1 cellular context compared by ENCODE assay signal in the genomic region with DNA sequence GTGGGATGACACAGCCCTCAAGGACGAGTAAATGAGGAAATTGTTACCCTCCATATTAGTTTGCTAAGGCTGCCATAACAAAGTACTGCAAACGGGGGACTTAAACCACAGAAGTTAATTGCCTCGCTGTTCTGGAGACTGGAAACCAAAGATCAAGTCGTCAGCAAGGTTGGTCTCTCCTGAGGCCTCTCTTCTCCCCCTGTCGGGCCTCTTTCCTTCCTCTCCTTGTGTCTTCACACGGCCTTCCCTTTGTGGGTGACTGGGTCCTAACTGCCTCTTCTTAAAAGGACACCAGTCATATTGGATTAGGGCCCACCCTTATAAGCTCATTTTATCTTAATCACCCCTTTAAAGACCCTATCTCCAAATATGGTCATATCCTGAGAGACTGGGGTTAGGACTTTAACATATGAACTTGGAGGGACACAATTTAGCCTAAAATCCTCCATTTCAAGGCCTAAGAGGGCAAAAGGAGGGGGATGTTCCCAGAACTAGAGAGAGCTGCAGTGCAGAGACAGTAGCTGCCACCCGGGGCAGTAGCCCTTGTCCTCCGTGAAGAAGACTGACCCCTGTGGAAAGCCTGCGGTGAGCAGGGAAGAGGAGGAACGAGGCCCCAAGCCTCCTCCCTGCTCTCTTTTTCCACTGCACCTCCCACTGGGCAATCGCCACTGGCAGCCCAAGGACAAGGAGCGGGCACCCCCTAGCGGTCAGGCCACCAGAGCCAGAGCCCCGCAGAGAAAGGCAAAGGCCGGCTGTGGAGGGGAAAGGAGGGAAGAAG.
TF ChIP-seq lines count a peak whose summit lies in the region.

No MANE protein-coding gene starts in this region.

TF ChIP-seq in GM12878, 131 proteins besides CTCF, POLR2A, EP300 and RAD21 (continued from another document):
- TF ChIP-seq, protein P1, sequence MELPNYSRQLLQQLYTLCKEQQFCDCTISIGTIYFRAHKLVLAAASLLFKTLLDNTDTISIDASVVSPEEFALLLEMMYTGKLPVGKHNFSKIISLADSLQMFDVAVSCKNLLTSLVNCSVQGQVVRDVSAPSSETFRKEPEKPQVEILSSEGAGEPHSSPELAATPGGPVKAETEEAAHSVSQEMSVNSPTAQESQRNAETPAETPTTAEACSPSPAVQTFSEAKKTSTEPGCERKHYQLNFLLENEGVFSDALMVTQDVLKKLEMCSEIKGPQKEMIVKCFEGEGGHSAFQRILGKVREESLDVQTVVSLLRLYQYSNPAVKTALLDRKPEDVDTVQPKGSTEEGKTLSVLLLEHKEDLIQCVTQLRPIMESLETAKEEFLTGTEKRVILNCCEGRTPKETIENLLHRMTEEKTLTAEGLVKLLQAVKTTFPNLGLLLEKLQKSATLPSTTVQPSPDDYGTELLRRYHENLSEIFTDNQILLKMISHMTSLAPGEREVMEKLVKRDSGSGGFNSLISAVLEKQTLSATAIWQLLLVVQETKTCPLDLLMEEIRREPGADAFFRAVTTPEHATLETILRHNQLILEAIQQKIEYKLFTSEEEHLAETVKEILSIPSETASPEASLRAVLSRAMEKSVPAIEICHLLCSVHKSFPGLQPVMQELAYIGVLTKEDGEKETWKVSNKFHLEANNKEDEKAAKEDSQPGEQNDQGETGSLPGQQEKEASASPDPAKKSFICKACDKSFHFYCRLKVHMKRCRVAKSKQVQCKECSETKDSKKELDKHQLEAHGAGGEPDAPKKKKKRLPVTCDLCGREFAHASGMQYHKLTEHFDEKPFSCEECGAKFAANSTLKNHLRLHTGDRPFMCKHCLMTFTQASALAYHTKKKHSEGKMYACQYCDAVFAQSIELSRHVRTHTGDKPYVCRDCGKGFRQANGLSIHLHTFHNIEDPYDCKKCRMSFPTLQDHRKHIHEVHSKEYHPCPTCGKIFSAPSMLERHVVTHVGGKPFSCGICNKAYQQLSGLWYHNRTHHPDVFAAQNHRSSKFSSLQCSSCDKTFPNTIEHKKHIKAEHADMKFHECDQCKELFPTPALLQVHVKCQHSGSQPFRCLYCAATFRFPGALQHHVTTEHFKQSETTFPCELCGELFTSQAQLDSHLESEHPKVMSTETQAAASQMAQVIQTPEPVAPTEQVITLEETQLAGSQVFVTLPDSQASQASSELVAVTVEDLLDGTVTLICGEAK (IDR thresholded peaks at IDR 0.05; ENCODE audit: borderline replicate concordance) = no peak
- TF ChIP-seq TARDBP (IDR thresholded peaks at IDR 0.05; ENCODE audit: borderline replicate concordance) (no peak), POU2F2 (IDR thresholded peaks at IDR 0.05; ENCODE audit: borderline replicate concordance, low read depth, low read length) (0 out of 3 replicates have a peak, but pooled peaks have one; percentile 28), ZZZ3 (IDR thresholded peaks at IDR 0.05; ENCODE audit: control insufficient read depth, insufficient read length, low read depth) (no peak), LARP7 (IDR thresholded peaks at IDR 0.05) (no peak), MYB (IDR thresholded peaks at IDR 0.05; ENCODE audit: borderline replicate concordance, low read depth, low read length) (no peak), RELB (IDR thresholded peaks at IDR 0.05; ENCODE audit: low read depth) (0 out of 2 replicates have a peak, but pooled peaks have one; percentile 19), CHD2 (IDR thresholded peaks at IDR 0.05; ENCODE audit: borderline replicate concordance, low read depth, low read length) (no peak), SREBF2 (IDR thresholded peaks at IDR 0.05; ENCODE audit: low read length) (no peak), POLR2AphosphoS5 (IDR thresholded peaks at IDR 0.05; ENCODE audit: low read length) (no peak)
- TF ChIP-seq, protein P2, sequence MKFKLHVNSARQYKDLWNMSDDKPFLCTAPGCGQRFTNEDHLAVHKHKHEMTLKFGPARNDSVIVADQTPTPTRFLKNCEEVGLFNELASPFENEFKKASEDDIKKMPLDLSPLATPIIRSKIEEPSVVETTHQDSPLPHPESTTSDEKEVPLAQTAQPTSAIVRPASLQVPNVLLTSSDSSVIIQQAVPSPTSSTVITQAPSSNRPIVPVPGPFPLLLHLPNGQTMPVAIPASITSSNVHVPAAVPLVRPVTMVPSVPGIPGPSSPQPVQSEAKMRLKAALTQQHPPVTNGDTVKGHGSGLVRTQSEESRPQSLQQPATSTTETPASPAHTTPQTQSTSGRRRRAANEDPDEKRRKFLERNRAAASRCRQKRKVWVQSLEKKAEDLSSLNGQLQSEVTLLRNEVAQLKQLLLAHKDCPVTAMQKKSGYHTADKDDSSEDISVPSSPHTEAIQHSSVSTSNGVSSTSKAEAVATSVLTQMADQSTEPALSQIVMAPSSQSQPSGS (IDR thresholded peaks at IDR 0.05; ENCODE audit: low read length) = no peak
